Comparison of ENCODE assay signal across 13 cellular contexts in the genomic region with DNA sequence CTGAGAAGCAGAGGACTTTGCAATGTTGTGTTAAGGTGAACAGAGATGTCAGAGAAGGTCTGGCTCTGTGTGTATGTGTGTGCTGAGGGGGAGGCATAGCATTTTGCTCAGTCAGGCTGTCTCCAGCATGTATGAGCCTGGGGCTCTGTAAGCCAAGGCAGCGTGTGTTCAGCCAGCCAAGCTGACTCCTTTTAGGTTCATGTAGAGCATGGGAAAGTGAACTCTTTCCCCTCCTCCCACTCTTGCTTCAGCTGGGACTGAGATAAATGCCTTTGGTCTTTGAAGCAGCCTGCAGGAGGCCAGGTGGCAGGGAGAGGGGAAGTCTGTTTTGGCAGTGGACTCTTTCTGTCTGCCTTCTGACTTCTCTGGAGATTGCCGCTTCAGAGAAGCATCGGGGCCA. TPM values are rescaled to one million over a fixed set of nuclear protein-coding genes. Genes with fewer than 3 reads are reported as not detected.
DNase-seq lines count a peak whose midpoint lies in the region; ATAC-seq, FAIRE-seq and TF ChIP-seq lines count a peak whose summit lies in the region.
"Had no signal": no experiment of that assay in that cellular context is flagged by ENCODE, and none has a peak within 500 bp of the region (broad histone marks: within the 10 kb centered on the region; RNA-seq: fewer than 3 reads in every experiment).

No MANE protein-coding gene starts in this region.

- H3K27ac ChIP-seq in kidney (ENCODE audit: low read depth in 2 of 2, low read length in 2 of 2): peak overlapping the region; percentile 38 to 45
- peak overlapping the region; percentile 47 to 66 for H3K27ac ChIP-seq in uterus

- H3K9me3 ChIP-seq in kidney (ENCODE audit: control insufficient read depth in 1 of 2, low read length in 2 of 2): no peaks in the 10 kb centered on the region
- H3K9me3 ChIP-seq in uterus: no peaks in the 10 kb centered on the region

- no peaks in the 10 kb centered on the region for H3K27me3 ChIP-seq in uterus

- in situ Hi-C loops in astrocyte of the spinal cord (cut with HindIII; ENCODE audit: low sequenced_read_pairs): no loop called here

- no peak overlapping the region for H3K4me3 ChIP-seq in astrocyte of the spinal cord (ENCODE audit: low read depth, low read length)
- peak overlapping the region; percentile 20 to 30 for H3K4me3 ChIP-seq in kidney (ENCODE audit: low read length in 2 of 2)
- H3K4me3 ChIP-seq in uterus: no peak overlapping the region

- no peak for FAIRE-seq in kidney (lab: Jason Lieb, UNC)

- intact Hi-C loops in Right ventricle myocardium superior (cut with DNase I): no loop called here
- intact Hi-C loops in Right ventricle myocardium inferior (cut with DNase I): no loop called here
- intact Hi-C loops in kidney (cut with DNase I): no loop called here
- intact Hi-C loops in uterus (cut with DNase I; ENCODE audit: low total_unique reads): no loop called here

- DNase-seq in Right ventricle myocardium superior: no peak
- no peak for DNase-seq in Right ventricle myocardium inferior (ENCODE audit: missing footprints)
- peak; percentile 57 for DNase-seq in astrocyte of the spinal cord (ENCODE audit: low read depth, low spot score)
- DNase-seq in kidney: no peak
- DNase-seq in uterus: peak; percentile 48 to 56
- no peak for DNase-seq in NCI-H2029 (lab: John Stamatoyannopoulos, UW)
- DNase-seq in NCI-H1417 (lab: John Stamatoyannopoulos, UW): no peak
- DNase-seq: activated gamma-delta T cell treated with Interleukin-2 at 50 U/mL for 16 hours, NCI-H1436, occipital lobe, T-cell had no signal

- H3K9ac ChIP-seq in kidney (ENCODE audit: low read length in 2 of 2): peak overlapping the region; percentile 13 to 21

- no peaks in the 10 kb centered on the region for H3K36me3 ChIP-seq in kidney (ENCODE audit: control insufficient read depth in 1 of 2, insufficient read depth in 2 of 2, low read length in 2 of 2)
- no peaks in the 10 kb centered on the region for H3K36me3 ChIP-seq in uterus

- H3K4me1 ChIP-seq in kidney (ENCODE audit: control insufficient read depth in 1 of 2, insufficient read depth in 1 of 2, low read depth in 1 of 2, low read length in 2 of 2) (peaks cover 18 to 23% of the 10 kb centered on the region in 2 donors), uterus (peaks cover 0 to 6% of the 10 kb centered on the region in 2 donors)

- no peak for TF ChIP-seq CTCF in astrocyte of the spinal cord (IDR thresholded peaks at IDR 0.05; ENCODE audit: low read depth, low read length)
- no peak for TF ChIP-seq CTCF in kidney (IDR thresholded peaks at IDR 0.05; ENCODE audit: borderline replicate concordance, extremely low read depth, insufficient read depth)
- TF ChIP-seq CTCF in uterus (IDR thresholded peaks at IDR 0.05): peak in 1 of 4 experiments; percentile 5

- ATAC-seq in Right ventricle myocardium superior (ENCODE audit: poor library complexity): peak; percentile 4
- no peak for ATAC-seq in Right ventricle myocardium inferior
- no peak for ATAC-seq in HG03108 (IDR thresholded peaks at IDR 0.05; ENCODE audit: unreplicated experiment)
- ATAC-seq: esophagus mucosa, T-cell had no signal

- TF ChIP-seq POLR2A in uterus (IDR thresholded peaks at IDR 0.05): no peak

RNA-seq across cellular contexts. Expression of a gene that starts 3.8 kb away (rescaled TPM):
- total RNA-seq in Right ventricle myocardium superior: 1.7 TPM
- total RNA-seq in Right ventricle myocardium inferior: 0.68 TPM
- 17.3 TPM for total RNA-seq in kidney
- 72.1 TPM for polyA plus RNA-seq in kidney (ENCODE audit: insufficient read depth, low read depth, low replicate concordance)
- 10 to 100 TPM in 2 of 4 donors, 1 to 10 TPM in 2; 1.2 to 16.9 (median 8.5) TPM for total RNA-seq in uterus

RNA-seq across cellular contexts. Expression of a gene that starts 4.0 kb away (rescaled TPM):
- total RNA-seq in Right ventricle myocardium superior (14.1 TPM), Right ventricle myocardium inferior (15.4 TPM), kidney (16.3 TPM), uterus (10 to 100 TPM in 3 of 4 donors, 1 to 10 TPM in 1; 7.1 to 19.9 (median 11.0) TPM)
- 28.8 TPM for polyA plus RNA-seq in kidney (ENCODE audit: insufficient read depth, low read depth, low replicate concordance)

RNA-seq across cellular contexts. Expression of a gene that starts 25.5 kb away (rescaled TPM):
- total RNA-seq in Right ventricle myocardium superior (19.7 TPM), Right ventricle myocardium inferior (25.9 TPM), kidney (55.7 TPM), uterus (10 to 100 TPM; 27.4 to 79.2 (median 55.3) TPM)
- 27.8 TPM for polyA plus RNA-seq in kidney (ENCODE audit: insufficient read depth, low read depth, low replicate concordance)

Comparison
In these comparisons a context has a peak if more than half of its experiments do, and no peak if none do; other contexts are left out.
1. DNase-seq: peak in astrocyte of the spinal cord (single experiment) and uterus (2 of 2); none in Right ventricle myocardium superior (single experiment), Right ventricle myocardium inferior (single experiment), kidney (single experiment), NCI-H2029 (single experiment) and NCI-H1417 (0 of 3).
2. H3K4me3 ChIP-seq: peak in kidney (2 of 2); none in astrocyte of the spinal cord (single experiment) and uterus (0 of 2).